In genomic region chr2:43193996-43194869, GRCh38 we compare ENCODE assay signal across 1 cellular context.
TF ChIP-seq lines count a peak whose summit lies in the region.

No MANE protein-coding gene starts in this region.

TF ChIP-seq in HepG2, 621 proteins besides CTCF, POLR2A, EP300 and RAD21 (continued from another document and continues in another):
- no peak for TF ChIP-seq MTF1 (CRISPR knock-in tag; IDR thresholded peaks at IDR 0.05)
- TF ChIP-seq ZNF484 (CRISPR knock-in tag; IDR thresholded peaks at IDR 0.05; ENCODE audit: borderline replicate concordance, low read depth) = no peak
- TF ChIP-seq NFYC (CRISPR knock-in tag; IDR thresholded peaks at IDR 0.05) = peak; percentile 68; the same call in 1 of the 2 replicates
- no peak for TF ChIP-seq HNRNPK (IDR thresholded peaks at IDR 0.05; ENCODE audit: low read depth, low read length, poor library complexity, severe bottlenecking)
- peak; percentile 43; the same call in 1 of the 2 replicates for TF ChIP-seq ZNF34 (CRISPR knock-in tag; IDR thresholded peaks at IDR 0.05; ENCODE audit: borderline replicate concordance)
- TF ChIP-seq NR2F6 (IDR thresholded peaks at IDR 0.05) = peak; percentile 98
- peak; percentile 99 for TF ChIP-seq NR2F6 (CRISPR knock-in tag; IDR thresholded peaks at IDR 0.05)
- no peak for TF ChIP-seq SMAD9 (CRISPR knock-in tag; IDR thresholded peaks at IDR 0.05)
- no peak for TF ChIP-seq PRMT3 (CRISPR knock-in tag; IDR thresholded peaks at IDR 0.05; ENCODE audit: borderline replicate concordance, low read depth)
- TF ChIP-seq ZNF552 (CRISPR knock-in tag; IDR thresholded peaks at IDR 0.05; ENCODE audit: borderline replicate concordance) = no peak
- TF ChIP-seq ZNF646 (CRISPR knock-in tag; IDR thresholded peaks at IDR 0.05) = peak; percentile 44; the same call in 1 of the 2 replicates
- TF ChIP-seq, protein P1, sequence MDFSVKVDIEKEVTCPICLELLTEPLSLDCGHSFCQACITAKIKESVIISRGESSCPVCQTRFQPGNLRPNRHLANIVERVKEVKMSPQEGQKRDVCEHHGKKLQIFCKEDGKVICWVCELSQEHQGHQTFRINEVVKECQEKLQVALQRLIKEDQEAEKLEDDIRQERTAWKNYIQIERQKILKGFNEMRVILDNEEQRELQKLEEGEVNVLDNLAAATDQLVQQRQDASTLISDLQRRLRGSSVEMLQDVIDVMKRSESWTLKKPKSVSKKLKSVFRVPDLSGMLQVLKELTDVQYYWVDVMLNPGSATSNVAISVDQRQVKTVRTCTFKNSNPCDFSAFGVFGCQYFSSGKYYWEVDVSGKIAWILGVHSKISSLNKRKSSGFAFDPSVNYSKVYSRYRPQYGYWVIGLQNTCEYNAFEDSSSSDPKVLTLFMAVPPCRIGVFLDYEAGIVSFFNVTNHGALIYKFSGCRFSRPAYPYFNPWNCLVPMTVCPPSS (IDR thresholded peaks at IDR 0.05) = no peak
- no peak for TF ChIP-seq NPAS2 (CRISPR knock-in tag; IDR thresholded peaks at IDR 0.05; ENCODE audit: borderline replicate concordance)
- TF ChIP-seq ZNF12 (CRISPR knock-in tag; IDR thresholded peaks at IDR 0.05) = no peak; the same call in 1 of the 2 replicates
- TF ChIP-seq NFIB (CRISPR knock-in tag; IDR thresholded peaks at IDR 0.05; ENCODE audit: borderline replicate concordance) = no peak
- TF ChIP-seq ZNF781 (CRISPR knock-in tag; IDR thresholded peaks at IDR 0.05; ENCODE audit: borderline replicate concordance, not compliant biosample characterization) = peak; percentile 60
- TF ChIP-seq DNMT3B (CRISPR knock-in tag; conservative IDR thresholded peaks at IDR 0.05) = no peak; the same call in 1 of the 2 replicates
- no peak for TF ChIP-seq THAP8 (CRISPR knock-in tag; IDR thresholded peaks at IDR 0.05; ENCODE audit: borderline replicate concordance)
- TF ChIP-seq RNF219 (CRISPR knock-in tag; IDR thresholded peaks at IDR 0.05) = peak; percentile 12; the same call in 1 of the 2 replicates
- no peak for TF ChIP-seq TAF15 (IDR thresholded peaks at IDR 0.05; ENCODE audit: low read depth, low read length, poor library complexity, severe bottlenecking)
- TF ChIP-seq ZNF589 (CRISPR knock-in tag; conservative IDR thresholded peaks at IDR 0.05) = no peak; the same call in 1 of the 2 replicates
- TF ChIP-seq HOXA3 (CRISPR knock-in tag; IDR thresholded peaks at IDR 0.05) = peak; percentile 95
- no peak for TF ChIP-seq MAFK (conservative IDR thresholded peaks at IDR 0.05 in 1 of 2, IDR thresholded peaks at IDR 0.05 in 1 of 2; ENCODE audit: low read length in 2 of 2)
- TF ChIP-seq SRSF4 (IDR thresholded peaks at IDR 0.05; ENCODE audit: low read depth, low read length, poor library complexity, severe bottlenecking) = no peak
- no peak for TF ChIP-seq SETDB1 (CRISPR knock-in tag; IDR thresholded peaks at IDR 0.05; ENCODE audit: borderline replicate concordance)
- TF ChIP-seq LRRFIP1 (CRISPR knock-in tag; conservative IDR thresholded peaks at IDR 0.05) = no peak
- TF ChIP-seq ZNF205 (CRISPR knock-in tag; IDR thresholded peaks at IDR 0.05) = peak; percentile 79
- peak; percentile 69; the same call in 1 of the 2 replicates for TF ChIP-seq SMAD1 (CRISPR knock-in tag; IDR thresholded peaks at IDR 0.05; ENCODE audit: borderline replicate concordance, low read depth)
- peak; percentile 77; the same call in 1 of the 2 replicates for TF ChIP-seq ZNF567 (CRISPR knock-in tag; IDR thresholded peaks at IDR 0.05; ENCODE audit: borderline replicate concordance)
- TF ChIP-seq ELF3 (CRISPR knock-in tag; IDR thresholded peaks at IDR 0.05) = peak; percentile 79
- peak; percentile 79; the same call in 1 of the 2 replicates for TF ChIP-seq HOXD1 (CRISPR knock-in tag; IDR thresholded peaks at IDR 0.05)
- TF ChIP-seq FLYWCH1 (CRISPR knock-in tag; IDR thresholded peaks at IDR 0.05) = no peak
- peak; percentile 89; the same call in 1 of the 2 replicates for TF ChIP-seq ZNF580 (CRISPR knock-in tag; IDR thresholded peaks at IDR 0.05; ENCODE audit: borderline replicate concordance, low read depth)
- TF ChIP-seq SRF (IDR thresholded peaks at IDR 0.05; ENCODE audit: low read depth, low read length) = peak; percentile 8; the same call in 1 of the 2 replicates
- TF ChIP-seq NFE2 (CRISPR knock-in tag; IDR thresholded peaks at IDR 0.05) = no peak
- no peak for TF ChIP-seq PAX8 (CRISPR knock-in tag; IDR thresholded peaks at IDR 0.05; ENCODE audit: borderline replicate concordance)
- TF ChIP-seq, protein P2, sequence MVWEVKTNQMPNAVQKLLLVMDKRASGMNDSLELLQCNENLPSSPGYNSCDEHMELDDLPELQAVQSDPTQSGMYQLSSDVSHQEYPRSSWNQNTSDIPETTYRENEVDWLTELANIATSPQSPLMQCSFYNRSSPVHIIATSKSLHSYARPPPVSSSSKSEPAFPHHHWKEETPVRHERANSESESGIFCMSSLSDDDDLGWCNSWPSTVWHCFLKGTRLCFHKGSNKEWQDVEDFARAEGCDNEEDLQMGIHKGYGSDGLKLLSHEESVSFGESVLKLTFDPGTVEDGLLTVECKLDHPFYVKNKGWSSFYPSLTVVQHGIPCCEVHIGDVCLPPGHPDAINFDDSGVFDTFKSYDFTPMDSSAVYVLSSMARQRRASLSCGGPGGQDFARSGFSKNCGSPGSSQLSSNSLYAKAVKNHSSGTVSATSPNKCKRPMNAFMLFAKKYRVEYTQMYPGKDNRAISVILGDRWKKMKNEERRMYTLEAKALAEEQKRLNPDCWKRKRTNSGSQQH (CRISPR knock-in tag; IDR thresholded peaks at IDR 0.05; ENCODE audit: low read depth) = peak; percentile 89
- no peak for TF ChIP-seq HCFC1 (IDR thresholded peaks at IDR 0.05; ENCODE audit: low read depth, low read length)
- 0 out of 2 replicates have a peak, but pooled peaks have one; percentile 72 for TF ChIP-seq ZNF124 (CRISPR knock-in tag; IDR thresholded peaks at IDR 0.05)
- TF ChIP-seq ZNF720 (CRISPR knock-in tag; IDR thresholded peaks at IDR 0.05) = no peak
- TF ChIP-seq ZNF446 (CRISPR knock-in tag; IDR thresholded peaks at IDR 0.05) = no peak
- TF ChIP-seq SOX13 (IDR thresholded peaks at IDR 0.05) = peak; percentile 87
- TF ChIP-seq SOX13 (CRISPR knock-in tag; conservative IDR thresholded peaks at IDR 0.05 in 1 of 2, IDR thresholded peaks at IDR 0.05 in 1 of 2) = peak in 1 of 2 experiments; percentile 96; a peak in 2 of 4 replicates
- peak; percentile 8; the same call in 1 of the 2 replicates for TF ChIP-seq ZNF878 (CRISPR knock-in tag; IDR thresholded peaks at IDR 0.05)
- peak; percentile 11; the same call in 1 of the 2 replicates for TF ChIP-seq SP4 (CRISPR knock-in tag; IDR thresholded peaks at IDR 0.05)
- TF ChIP-seq ZFP82 (CRISPR knock-in tag; IDR thresholded peaks at IDR 0.05; ENCODE audit: borderline replicate concordance) = no peak
- TF ChIP-seq, protein P3, sequence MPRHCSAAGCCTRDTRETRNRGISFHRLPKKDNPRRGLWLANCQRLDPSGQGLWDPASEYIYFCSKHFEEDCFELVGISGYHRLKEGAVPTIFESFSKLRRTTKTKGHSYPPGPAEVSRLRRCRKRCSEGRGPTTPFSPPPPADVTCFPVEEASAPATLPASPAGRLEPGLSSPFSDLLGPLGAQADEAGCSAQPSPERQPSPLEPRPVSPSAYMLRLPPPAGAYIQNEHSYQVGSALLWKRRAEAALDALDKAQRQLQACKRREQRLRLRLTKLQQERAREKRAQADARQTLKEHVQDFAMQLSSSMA (CRISPR knock-in tag; IDR thresholded peaks at IDR 0.05) = peak; percentile 18; the same call in 1 of the 2 replicates
- peak; percentile 77; the same call in 1 of the 2 replicates for TF ChIP-seq ZNF569 (CRISPR knock-in tag; IDR thresholded peaks at IDR 0.05; ENCODE audit: borderline replicate concordance)
- TF ChIP-seq SPEN (CRISPR knock-in tag; IDR thresholded peaks at IDR 0.05; ENCODE audit: low read depth) = peak; percentile 93
- TF ChIP-seq, protein P4, sequence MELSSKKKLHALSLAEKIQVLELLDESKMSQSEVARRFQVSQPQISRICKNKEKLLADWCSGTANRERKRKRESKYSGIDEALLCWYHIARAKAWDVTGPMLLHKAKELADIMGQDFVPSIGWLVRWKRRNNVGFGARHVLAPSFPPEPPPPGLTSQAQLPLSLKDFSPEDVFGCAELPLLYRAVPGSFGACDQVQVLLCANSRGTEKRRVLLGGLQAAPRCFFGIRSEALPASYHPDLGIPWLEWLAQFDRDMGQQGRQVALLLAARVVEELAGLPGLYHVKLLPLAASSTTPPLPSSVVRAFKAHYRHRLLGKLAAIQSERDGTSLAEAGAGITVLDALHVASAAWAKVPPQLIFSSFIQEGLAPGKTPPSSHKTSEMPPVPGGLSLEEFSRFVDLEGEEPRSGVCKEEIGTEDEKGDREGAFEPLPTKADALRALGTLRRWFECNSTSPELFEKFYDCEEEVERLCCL (CRISPR knock-in tag; IDR thresholded peaks at IDR 0.05; ENCODE audit: borderline replicate concordance) = peak; percentile 64
